In the genomic region with DNA sequence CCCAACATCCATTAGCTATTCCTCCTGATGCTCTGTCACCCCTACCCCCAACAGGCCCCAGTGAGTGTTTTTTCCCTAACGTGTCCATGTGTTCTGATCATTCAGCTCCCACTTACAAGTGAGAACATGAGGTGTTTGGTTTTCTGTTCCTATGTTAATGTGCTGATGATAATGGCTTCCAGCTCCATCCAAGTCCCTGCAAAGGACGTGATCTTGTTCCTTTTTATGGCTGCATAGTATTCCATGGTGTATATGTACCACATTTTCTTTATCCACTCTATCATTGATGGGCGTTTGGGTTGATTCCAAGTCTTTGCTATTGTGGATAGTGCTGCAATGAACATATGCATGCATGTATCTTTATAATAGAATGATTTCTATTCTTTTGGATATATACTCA, we compare ENCODE assay signal across 6 cellular contexts. TPM values are rescaled to one million over a fixed set of nuclear protein-coding genes. Genes with fewer than 3 reads are reported as not detected.
"Had no signal": no experiment of that assay in that cellular context is flagged by ENCODE, and none has a peak within 500 bp of the region (broad histone marks: within the 10 kb centered on the region; RNA-seq: fewer than 3 reads in every experiment).

No MANE protein-coding gene starts in this region.

RNA-seq across cellular contexts. Expression of a gene that starts 47.8 kb away (rescaled TPM):
- total RNA-seq: GM23248, GM23338, H1, H4, H7, H9 had no signal
- polyA plus RNA-seq: GM23248, GM23338, H1 had no signal
